In genomic region chr12:110582286-110583136, GRCh38 we compare ENCODE assay signal across 8 cellular contexts. TPM values are rescaled to one million over a fixed set of nuclear protein-coding genes. Genes with fewer than 3 reads are reported as not detected.
DNase-seq lines count a peak whose midpoint lies in the region; ATAC-seq and TF ChIP-seq lines count a peak whose summit lies in the region.

No MANE protein-coding gene starts in this region.

- H3K79me2 ChIP-seq in OCI-LY1 (ENCODE audit: insufficient read depth, low read length), result peaks cover 53% of the 10 kb centered on the region

- no peak overlapping the region for H2AFZ ChIP-seq in OCI-LY1 (ENCODE audit: low read length)

- H3K9me3 Mint-ChIP-seq in neural crest cell, result no peaks in the 10 kb centered on the region
- H3K9me3 Mint-ChIP-seq in stimulated activated naive CD8-positive, alpha-beta T cell treated with anti-CD3 and anti-CD28 coated beads, Interleukin-15, Interleukin-2, amounts not matched to agents 100 ng/mL and 50 ng/mL, for 24 hours, result no peaks in the 10 kb centered on the region

- H3K9ac ChIP-seq in OCI-LY1 (ENCODE audit: low read length), result peak overlapping the region; percentile 92

- peak; percentile 34 to 73 for DNase-seq in activated T-helper 1 cell treated with anti-CD3 and anti-CD28 coated beads, Interleukin-2, amount 50 U/mL, for 16 hours (ENCODE audit: low read depth in 1 of 2, low spot score in 1 of 2)
- DNase-seq in fibroblast of pulmonary artery (ENCODE audit: low read depth) (peak; percentile 36), neural crest cell (ENCODE audit: low read depth, low spot score) (peak; percentile 43)

- TF ChIP-seq POLR2A in GM15510 (IDR thresholded peaks at IDR 0.05; ENCODE audit: borderline replicate concordance, extremely low read depth, insufficient read length), result peak; percentile 44

- H4K20me1 ChIP-seq in OCI-LY1 (ENCODE audit: insufficient read depth, low read length), result no peaks in the 10 kb centered on the region

- peaks cover 21% of the 10 kb centered on the region for H3K4me1 Mint-ChIP-seq in neural crest cell
- H3K4me1 Mint-ChIP-seq in stimulated activated naive CD8-positive, alpha-beta T cell treated with anti-CD3 and anti-CD28 coated beads, Interleukin-15, Interleukin-2, amounts not matched to agents 100 ng/mL and 50 ng/mL, for 24 hours (ENCODE audit: low read depth), result peaks cover 72% of the 10 kb centered on the region

- no peaks in the 10 kb centered on the region for H3F3A ChIP-seq in OCI-LY1 (ENCODE audit: insufficient read depth, low read length)

- H3K36me3 Mint-ChIP-seq in neural crest cell (ENCODE audit: low read depth), result no peaks in the 10 kb centered on the region
- H3K36me3 Mint-ChIP-seq in stimulated activated naive CD8-positive, alpha-beta T cell treated with anti-CD3 and anti-CD28 coated beads, Interleukin-15, Interleukin-2, amounts not matched to agents 100 ng/mL and 50 ng/mL, for 24 hours (ENCODE audit: low read depth), result peaks cover 31% of the 10 kb centered on the region

- peak; percentile 0; the same call in 1 of the 2 replicates for TF ChIP-seq CTCF in 22Rv1 (IDR thresholded peaks at IDR 0.05)
- no peak for TF ChIP-seq CTCF in OCI-LY1 (IDR thresholded peaks at IDR 0.05; ENCODE audit: low read length)
- TF ChIP-seq CTCF in fibroblast of pulmonary artery (IDR thresholded peaks at IDR 0.05; ENCODE audit: low read length, missing control alignments), result no peak
- TF ChIP-seq CTCF in neural crest cell (conservative IDR thresholded peaks at IDR 0.05), result no peak

- no peaks in the 10 kb centered on the region for H3K9me2 ChIP-seq in OCI-LY1 (ENCODE audit: low read depth, low read length)

- no peaks in the 10 kb centered on the region for H3K27me3 Mint-ChIP-seq in neural crest cell (ENCODE audit: low read depth)
- no peaks in the 10 kb centered on the region for H3K27me3 Mint-ChIP-seq in stimulated activated naive CD8-positive, alpha-beta T cell treated with anti-CD3 and anti-CD28 coated beads, Interleukin-15, Interleukin-2, amounts not matched to agents 100 ng/mL and 50 ng/mL, for 24 hours

- no peaks in the 10 kb centered on the region for H3K27me3 ChIP-seq in OCI-LY1 (ENCODE audit: insufficient read depth, low read length)

- no peak overlapping the region for H3K27ac Mint-ChIP-seq in neural crest cell (ENCODE audit: unreplicated experiment)
- H3K27ac Mint-ChIP-seq in stimulated activated naive CD8-positive, alpha-beta T cell treated with anti-CD3 and anti-CD28 coated beads, Interleukin-15, Interleukin-2, amounts not matched to agents 100 ng/mL and 50 ng/mL, for 24 hours, result peak overlapping the region; percentile 94

- H3K36me3 ChIP-seq in OCI-LY1 (ENCODE audit: insufficient read depth, low read length), result no peaks in the 10 kb centered on the region; the same call in 1 of the 2 replicates

- H3K4me3 ChIP-seq in OCI-LY1 (ENCODE audit: low read depth, low read length, poor library complexity, severe bottlenecking) (peak overlapping the region; percentile 98), fibroblast of pulmonary artery (replicated peaks; ENCODE audit: low read depth, low read length) (peak overlapping the region; percentile 76)

- peak; percentile 30 for ATAC-seq in HG02884 (IDR thresholded peaks at IDR 0.05; ENCODE audit: unreplicated experiment)

- peak overlapping the region; percentile 92 for H3K4me3 Mint-ChIP-seq in neural crest cell
- peak overlapping the region; percentile 98 for H3K4me3 Mint-ChIP-seq in stimulated activated naive CD8-positive, alpha-beta T cell treated with anti-CD3 and anti-CD28 coated beads, Interleukin-15, Interleukin-2, amounts not matched to agents 100 ng/mL and 50 ng/mL, for 24 hours

- H3K27ac ChIP-seq in 22Rv1, result peak overlapping the region; percentile 72
- H3K27ac ChIP-seq in OCI-LY1 (ENCODE audit: low read depth, low read length, poor library complexity, severe bottlenecking), result peak overlapping the region; percentile 82

- no peaks in the 10 kb centered on the region for H3K9me3 ChIP-seq in OCI-LY1 (ENCODE audit: low read length)

- H3K4me1 ChIP-seq in OCI-LY1 (ENCODE audit: insufficient read depth, low read length, severe bottlenecking), result peaks cover 70% of the 10 kb centered on the region

- peak overlapping the region; percentile 88 for H3K4me2 ChIP-seq in OCI-LY1 (ENCODE audit: low read length)

RNA-seq across cellular contexts. Expression of gene PPTC7, which starts 0.6 kb away (rescaled TPM):
- 12.3 and 13.4 TPM in 2 replicates for total RNA-seq in neural crest cell

RNA-seq across cellular contexts. Expression of gene TCTN1, which starts 31.4 kb away (rescaled TPM):
- total RNA-seq in neural crest cell, result 58.1 and 59.1 TPM in 2 replicates

Comparison
In these comparisons a context has a peak if more than half of its experiments do, and no peak if none do; other contexts are left out.
1. Peak in every context shown above with its lines: DNase-seq, ATAC-seq, H3K4me3 ChIP-seq and H3K27ac ChIP-seq.